Comparison of ENCODE assay signal across 20 cellular contexts in the genomic region with DNA sequence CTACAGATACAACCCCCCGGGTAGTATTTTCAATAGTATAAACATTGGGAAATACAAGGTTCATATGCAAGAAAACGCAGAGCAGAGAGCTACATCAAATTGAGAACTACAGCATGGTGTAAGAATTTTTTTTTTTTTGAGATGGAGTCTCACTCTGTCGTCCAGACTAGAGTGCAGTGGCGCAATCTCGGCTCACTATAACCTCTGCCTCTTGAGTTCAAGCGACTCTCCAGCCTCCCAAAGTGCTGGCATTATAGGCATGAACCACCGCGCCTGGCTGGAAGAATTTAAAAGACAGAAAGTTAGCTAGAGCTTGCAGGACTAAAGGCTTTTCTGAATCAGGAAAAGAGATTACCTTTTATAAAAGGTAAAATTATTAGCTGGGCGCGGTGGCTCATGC. TPM values are rescaled to one million over a fixed set of nuclear protein-coding genes. Genes with fewer than 3 reads are reported as not detected.
DNase-seq lines count a peak whose midpoint lies in the region; ATAC-seq and TF ChIP-seq lines count a peak whose summit lies in the region.
"Had no signal": no experiment of that assay in that cellular context is flagged by ENCODE, and none has a peak within 500 bp of the region (broad histone marks: within the 10 kb centered on the region; RNA-seq: fewer than 3 reads in every experiment).

No MANE protein-coding gene starts in this region.

- WGBS in lung, 2 donors, result 69 to 77% methylated on average over 10 of the region's 10 CpGs

- no peak for ATAC-seq in activated T-cell treated with anti-CD3 and anti-CD28 coated beads, Interleukin-2, amount 50 U/mL, for 72 hours (replicated peaks in 1 of 2)
- no peak for ATAC-seq in T-helper 17 cell
- ATAC-seq in lung (ENCODE audit: insufficient read depth, low FRiP score), result no peak
- ATAC-seq in activated CD4-positive, CD25-positive, alpha-beta regulatory T cell treated with anti-CD3 and anti-CD28 coated beads, Interleukin-2, amount 50 U/mL, for 24 hours, result no peak
- ATAC-seq: CD8-positive, alpha-beta T cell had no signal

- no peaks in the 10 kb centered on the region for H3K27me3 ChIP-seq in lung (ENCODE audit: control insufficient read depth, insufficient read depth)
- H3K27me3 ChIP-seq: BE2C had no signal

- no peaks in the 10 kb centered on the region for H3K9me3 Mint-ChIP-seq in activated T-cell treated with anti-CD3 and anti-CD28 coated beads, Interleukin-2, amount 50 U/mL, for 72 hours
- H3K9me3 Mint-ChIP-seq: CD4-positive, CD25-positive, alpha-beta regulatory T cell; CD8-positive, alpha-beta T cell; HFFc6 had no signal

- no peak for DNase-seq in activated T-cell treated with anti-CD3 and anti-CD28 coated beads, Interleukin-2, amount 50 U/mL, for 72 hours
- no peak for DNase-seq in activated T-cell treated with anti-CD3 and anti-CD28 coated beads for 4 hours
- no peak for DNase-seq in T-helper 17 cell
- DNase-seq in fibroblast of villous mesenchyme (ENCODE audit: low read depth), result peak; percentile 7
- peak; percentile 40 for DNase-seq in lung (ENCODE audit: low spot score)
- DNase-seq in AG08395 (ENCODE audit: low spot score), result no peak
- DNase-seq in stimulated activated CD4-positive, alpha-beta T cell treated with anti-CD3 and anti-CD28 coated beads, Interleukin-4, amount 100 ng/mL, for 1 hour, result no peak
- DNase-seq: AML-193; BE2C; Caco-2; CD4-positive, CD25-positive, alpha-beta regulatory T cell; CD8-positive, alpha-beta T cell; DMS153; DND-41; GOT3; HFFc6 had no signal

- H3K27ac ChIP-seq in lung (ENCODE audit: low read depth in 1 of 2, low read length in 1 of 2), result no peak overlapping the region
- H3K27ac ChIP-seq: 22Rv1, C4-2B had no signal

- H3K27me3 Mint-ChIP-seq in activated T-cell treated with anti-CD3 and anti-CD28 coated beads, Interleukin-2, amount 50 U/mL, for 72 hours (ENCODE audit: low read depth), result no peaks in the 10 kb centered on the region
- no peaks in the 10 kb centered on the region for H3K27me3 Mint-ChIP-seq in T-helper 17 cell
- H3K27me3 Mint-ChIP-seq: CD4-positive, CD25-positive, alpha-beta regulatory T cell had no signal

- H3K4me1 Mint-ChIP-seq in activated T-cell treated with anti-CD3 and anti-CD28 coated beads, Interleukin-2, amount 50 U/mL, for 72 hours (ENCODE audit: low read depth), result no peaks in the 10 kb centered on the region
- H3K4me1 Mint-ChIP-seq in T-helper 17 cell, result peaks cover 13% of the 10 kb centered on the region

- H3K4me3 ChIP-seq in fibroblast of villous mesenchyme (ENCODE audit: low read depth, low read length), result no peak overlapping the region
- no peak overlapping the region for H3K4me3 ChIP-seq in lung
- H3K4me3 ChIP-seq: HAP-1 had no signal

- TF ChIP-seq CTCF in fibroblast of villous mesenchyme (IDR thresholded peaks at IDR 0.05; ENCODE audit: insufficient read depth, low read depth, low read length), result no peak
- TF ChIP-seq CTCF in lung (IDR thresholded peaks at IDR 0.05; ENCODE audit: control extremely low read depth, extremely low read depth), result no peak

- H3K36me3 ChIP-seq in lung (ENCODE audit: control insufficient read depth in 2 of 2, insufficient read depth in 2 of 2, low read length in 2 of 2), result peaks cover 8 to 23% of the 10 kb centered on the region in 2 donors
- H3K36me3 ChIP-seq: BE2C, HAP-1 had no signal

- H3K36me3 Mint-ChIP-seq in activated T-cell treated with anti-CD3 and anti-CD28 coated beads, Interleukin-2, amount 50 U/mL, for 72 hours (ENCODE audit: insufficient read depth in 2 of 2), result peaks cover 0 to 3% of the 10 kb centered on the region in 2 donors
- peaks cover 15% of the 10 kb centered on the region for H3K36me3 Mint-ChIP-seq in T-helper 17 cell (ENCODE audit: low read depth)

- no peaks in the 10 kb centered on the region for H3K9me3 ChIP-seq in T-helper 17 cell (ENCODE audit: control insufficient read depth, low read length, poor library complexity, severe bottlenecking)
- H3K9me3 ChIP-seq in lung (ENCODE audit: control insufficient read depth in 2 of 2, insufficient read depth in 1 of 2, low read length in 1 of 2), result no peaks in the 10 kb centered on the region
- H3K9me3 ChIP-seq: BE2C, Caco-2, HAP-1 had no signal

- no peaks in the 10 kb centered on the region for H3K4me1 ChIP-seq in lung (ENCODE audit: control insufficient read depth in 2 of 2, insufficient read depth in 2 of 2, low read length in 2 of 2)
- H3K4me1 ChIP-seq: HAP-1 had no signal

- no peak overlapping the region for H3K4me3 Mint-ChIP-seq in activated T-cell treated with anti-CD3 and anti-CD28 coated beads, Interleukin-2, amount 50 U/mL, for 72 hours
- H3K4me3 Mint-ChIP-seq in T-helper 17 cell, result no peak overlapping the region
- H3K4me3 Mint-ChIP-seq: CD4-positive, CD25-positive, alpha-beta regulatory T cell; CD8-positive, alpha-beta T cell; HFFc6 had no signal

- peak overlapping the region; percentile 55 for H3K27ac Mint-ChIP-seq in activated T-cell treated with anti-CD3 and anti-CD28 coated beads, Interleukin-2, amount 50 U/mL, for 72 hours
- peak overlapping the region; percentile 56 for H3K27ac Mint-ChIP-seq in T-helper 17 cell
- H3K27ac Mint-ChIP-seq: CD4-positive, CD25-positive, alpha-beta regulatory T cell; HFFc6 had no signal

RNA-seq across cellular contexts. Expression of gene PIGB, which starts 42.0 kb away (rescaled TPM):
- 10 to 100 TPM; 27.5 to 32.9 TPM for total RNA-seq in activated T-cell treated with anti-CD3 and anti-CD28 coated beads, Interleukin-2, amount 50 U/mL, for 72 hours
- total RNA-seq in T-helper 17 cell (10 to 100 TPM; 23.2 to 24.5 TPM), fibroblast of villous mesenchyme (12.2 and 20.3 TPM in 2 replicates), lung (10 to 100 TPM in 1 of 2 donors, 1 to 10 TPM in 1; 9.8 to 15.3 TPM)
- 10 to 100 TPM; 10.6 to 17.0 TPM for polyA plus RNA-seq in lung

RNA-seq across cellular contexts. Expression of gene PIGBOS1, which starts 42.1 kb away (rescaled TPM):
- 10 to 100 TPM; 13.0 to 14.5 TPM for total RNA-seq in activated T-cell treated with anti-CD3 and anti-CD28 coated beads, Interleukin-2, amount 50 U/mL, for 72 hours
- total RNA-seq in T-helper 17 cell (1 to 10 TPM; 6.1 to 9.0 TPM), fibroblast of villous mesenchyme (7.3 and 8.1 TPM in 2 replicates), lung (10 to 100 TPM; 12.9 to 17.1 TPM)
- 10 to 100 TPM; 19.1 to 29.0 TPM for polyA plus RNA-seq in lung

RNA-seq across cellular contexts. Expression of gene CCPG1, which starts 47.1 kb away (rescaled TPM):
- 10 to 100 TPM; 34.0 to 43.1 TPM for total RNA-seq in activated T-cell treated with anti-CD3 and anti-CD28 coated beads, Interleukin-2, amount 50 U/mL, for 72 hours
- 10 to 100 TPM; 25.6 to 28.2 TPM for total RNA-seq in T-helper 17 cell
- total RNA-seq in fibroblast of villous mesenchyme, result 37.7 and 42.3 TPM in 2 replicates
- total RNA-seq in lung, result 10 to 100 TPM; 60.7 to 75.0 TPM
- polyA plus RNA-seq in lung, result 10 to 100 TPM; 24.0 to 46.9 TPM

RNA-seq across cellular contexts. Expression of gene PIERCE2, which starts 47.2 kb away (rescaled TPM):
- total RNA-seq in activated T-cell treated with anti-CD3 and anti-CD28 coated beads, Interleukin-2, amount 50 U/mL, for 72 hours, result under 1 TPM in 1 of 2 donors, not detected in 1; 0.69 TPM
- under 1 TPM in 1 of 2 donors, not detected in 1; 0.97 TPM for total RNA-seq in T-helper 17 cell
- total RNA-seq in fibroblast of villous mesenchyme, result 1.3 TPM in 2 replicates
- 1 to 10 TPM; 5.7 to 5.9 TPM for total RNA-seq in lung
- polyA plus RNA-seq in lung, result 10 to 100 TPM in 1 of 2 donors, 1 to 10 TPM in 1; 2.8 to 10.3 TPM
- total RNA-seq: CD4-positive, CD25-positive, alpha-beta regulatory T cell; CD8-positive, alpha-beta T cell had no signal

Comparison
In these comparisons a context has a peak if more than half of its experiments do, and no peak if none do; other contexts are left out.
1. DNase-seq: peak in fibroblast of villous mesenchyme (single experiment) and lung (single experiment); none in activated T-cell treated with anti-CD3 and anti-CD28 coated beads, Interleukin-2, amount 50 U/mL, for 72 hours (0 of 2), activated T-cell treated with anti-CD3 and anti-CD28 coated beads for 4 hours (single experiment), T-helper 17 cell (0 of 3), AG08395 (single experiment) and stimulated activated CD4-positive, alpha-beta T cell treated with anti-CD3 and anti-CD28 coated beads, Interleukin-4, amount 100 ng/mL, for 1 hour (single experiment).